6 cellular contexts compared by ENCODE assay signal in the genomic region with DNA sequence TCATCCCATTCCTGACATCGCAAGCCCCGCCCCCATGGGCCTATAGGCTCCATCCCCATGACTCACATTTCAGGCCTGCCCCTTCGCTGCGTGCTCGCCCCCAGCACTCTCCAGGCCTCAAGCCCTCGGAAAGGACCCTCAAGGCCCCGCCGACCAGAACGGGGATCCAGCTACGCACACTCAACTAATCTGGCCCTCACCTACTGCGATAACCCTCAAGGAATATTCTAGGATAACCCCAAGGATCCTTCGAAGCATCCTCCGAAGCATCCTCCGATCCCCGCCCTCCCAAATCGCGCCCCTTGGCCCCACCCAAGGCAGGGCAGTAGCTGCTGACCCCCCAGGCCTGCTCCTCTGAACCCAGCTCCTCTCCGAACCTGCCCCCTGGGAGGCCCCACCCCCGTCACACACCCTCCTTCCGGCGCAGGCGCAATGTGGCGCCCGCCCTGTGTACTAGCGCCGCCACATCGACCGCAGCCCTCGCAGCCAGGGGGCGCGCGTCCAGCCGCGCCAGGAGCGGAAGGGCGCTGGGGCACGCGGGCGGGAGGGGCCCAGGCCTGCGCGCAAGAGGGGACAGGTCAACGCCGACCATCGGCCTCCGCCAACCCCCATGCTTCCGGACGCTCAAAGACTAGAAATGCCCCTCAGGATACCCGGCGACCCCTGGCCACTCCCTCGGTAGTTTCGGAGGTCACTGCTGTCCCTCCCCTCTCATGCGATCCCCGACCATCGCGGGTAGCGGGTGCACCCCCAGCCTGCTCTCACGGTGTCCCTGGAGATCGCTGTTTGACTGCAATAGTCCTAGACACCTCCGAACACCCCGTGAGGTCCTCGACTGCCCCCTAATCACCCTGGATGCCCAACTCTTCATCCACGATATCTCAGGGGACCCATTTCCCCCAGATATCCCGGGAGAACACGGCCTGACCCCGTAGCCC. TPM values are rescaled to one million over a fixed set of nuclear protein-coding genes. Genes with fewer than 3 reads are reported as not detected.
DNase-seq lines count a peak whose midpoint lies in the region; ATAC-seq and TF ChIP-seq lines count a peak whose summit lies in the region.

No MANE protein-coding gene starts in this region.

- peak; percentile 39 for TF ChIP-seq POLR2A in GM15510 (IDR thresholded peaks at IDR 0.05; ENCODE audit: borderline replicate concordance, extremely low read depth, insufficient read length)
- peak; percentile 16 to 46 for TF ChIP-seq POLR2A in Peyer's patch (IDR thresholded peaks at IDR 0.05)
- TF ChIP-seq POLR2A in right lobe of liver (IDR thresholded peaks at IDR 0.05), result peak; percentile 26

- H3K36me3 ChIP-seq in Peyer's patch, result no peaks in the 10 kb centered on the region
- no peaks in the 10 kb centered on the region for H3K36me3 ChIP-seq in right lobe of liver

- DNase-seq in Peyer's patch (peak; percentile 85 to 94 (median 89)), anterior cingulate cortex (lab: John Stamatoyannopoulos, UW) (peak; percentile 4 to 86 (median 75)), right lobe of liver (peak; percentile 91 to 92 (median 91))
- peak; percentile 88 for DNase-seq in stimulated activated naive CD8-positive, alpha-beta T cell treated with anti-CD3 and anti-CD28 coated beads, Interleukin-15, Interleukin-2, amounts not matched to agents 100 U/mL and 50 U/mL, for 24 hours

- no peaks in the 10 kb centered on the region for H3K27me3 ChIP-seq in Peyer's patch
- no peaks in the 10 kb centered on the region for H3K27me3 ChIP-seq in right lobe of liver

- H3K27ac ChIP-seq in Peyer's patch (peak overlapping the region; percentile 82 to 98 (median 96)), right lobe of liver (peak overlapping the region; percentile 68 to 86 (median 72))

- intact Hi-C loops in right lobe of liver (cut with DNase I), result no loop called here

- 44% methylated on average over 24 of the region's 65 CpGs for WGBS in right lobe of liver (ENCODE audit: insufficient coverage, low coverage, low lambda C conversion rate, missing lambda C conversion rate)

- no peaks in the 10 kb centered on the region for H3K4me1 ChIP-seq in Peyer's patch
- H3K4me1 ChIP-seq in right lobe of liver, result peaks cover 0 to 11% (median 4%) of the 10 kb centered on the region in 4 donors

- TF ChIP-seq CTCF in Peyer's patch (IDR thresholded peaks at IDR 0.05) (peak; percentile 48 to 91 (median 78)), right lobe of liver (IDR thresholded peaks at IDR 0.05) (peak; percentile 61 to 83 (median 70))

- H3K9me3 ChIP-seq in Peyer's patch (no peaks in the 10 kb centered on the region), right lobe of liver (no peaks in the 10 kb centered on the region)

- H3K4me3 ChIP-seq in Peyer's patch (peak overlapping the region; percentile 41 to 61 (median 53)), right lobe of liver (peak overlapping the region; percentile 44 to 61 (median 56))

- peak; percentile 66 for ATAC-seq in HG03457 (IDR thresholded peaks at IDR 0.05; ENCODE audit: unreplicated experiment)
- peak; percentile 94 to 97 (median 96) for ATAC-seq in right lobe of liver
- peak; percentile 91 for ATAC-seq in stimulated activated naive CD8-positive, alpha-beta T cell treated with anti-CD3 and anti-CD28 coated beads, Interleukin-15, Interleukin-2, amounts not matched to agents 100 U/mL and 50 U/mL, for 24 hours

RNA-seq across cellular contexts. Expression of gene MAGIX, which starts 6.4 kb away (rescaled TPM):
- total RNA-seq in Peyer's patch (10 to 100 TPM in 2 of 4 donors, 1 to 10 TPM in 1, not detected in 1; 5.8 to 14.4 (median 11.6) TPM), right lobe of liver (10 to 100 TPM in 4 of 6 experiments, 1 to 10 TPM in 2; 8.8 to 24.0 (median 18.4) TPM)

RNA-seq across cellular contexts. Expression of gene PLP2, which starts 15.5 kb away (rescaled TPM):
- total RNA-seq in Peyer's patch, result 10 to 100 TPM; 16.1 to 36.6 (median 30.8) TPM
- 10 to 100 TPM in 4 of 6 experiments, 1 to 10 TPM in 2; 7.4 to 24.4 (median 14.5) TPM for total RNA-seq in right lobe of liver

RNA-seq across cellular contexts. Expression of gene PRICKLE3, which starts 30.0 kb away (rescaled TPM):
- total RNA-seq in Peyer's patch (10 to 100 TPM; 22.5 to 47.0 (median 26.8) TPM), right lobe of liver (1 to 10 TPM; 3.8 to 6.4 (median 5.0) TPM)

RNA-seq across cellular contexts. Expression of gene GPKOW, which starts 32.6 kb away (rescaled TPM):
- 10 to 100 TPM; 24.0 to 26.8 (median 25.7) TPM for total RNA-seq in Peyer's patch
- 10 to 100 TPM in 3 of 6 experiments, 1 to 10 TPM in 3; 9.3 to 14.9 (median 10.2) TPM for total RNA-seq in right lobe of liver

RNA-seq across cellular contexts. Expression of gene SYP, which starts 43.8 kb away (rescaled TPM):
- total RNA-seq in Peyer's patch, result 10 to 100 TPM in 1 of 4 donors, 1 to 10 TPM in 2, not detected in 1; 5.5 to 11.0 (median 6.7) TPM
- under 1 TPM in 5 of 6 experiments, not detected in 1; 0.12 to 0.39 (median 0.27) TPM for total RNA-seq in right lobe of liver

Comparison
In these comparisons a context has a peak if more than half of its experiments do, and no peak if none do; other contexts are left out.
1. Peak in every context shown above with its lines: DNase-seq, ATAC-seq, H3K4me3 ChIP-seq and H3K27ac ChIP-seq.